Comparison of ENCODE assay signal across 8 cellular contexts in the genomic region with DNA sequence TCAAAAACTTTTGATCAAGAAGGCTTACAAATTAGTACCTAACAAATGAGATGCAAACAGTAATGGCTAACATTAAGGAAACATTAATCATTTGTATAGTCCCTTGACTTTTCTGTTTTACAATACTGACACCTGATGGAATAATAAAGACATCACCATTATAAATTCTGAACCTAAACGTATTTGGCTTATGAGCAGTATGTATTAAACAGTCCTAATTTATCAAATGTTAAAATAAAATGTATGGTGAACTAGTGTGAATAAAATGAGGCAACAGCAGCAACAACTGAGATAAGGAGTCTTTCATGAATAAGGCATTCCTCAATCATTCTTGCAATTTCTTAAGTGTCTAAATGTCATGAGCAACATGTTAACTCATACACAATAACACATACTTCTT. TPM values are rescaled to one million over a fixed set of nuclear protein-coding genes. Genes with fewer than 3 reads are reported as not detected.
DNase-seq lines count a peak whose midpoint lies in the region; ATAC-seq and TF ChIP-seq lines count a peak whose summit lies in the region.

No MANE protein-coding gene starts in this region.

- in situ Hi-C loops in transverse colon (cut with MboI; ENCODE audit: low pct_ligation_motif_present in 1 of 4, low pct_unique_long_range_greater_than_20kb in 1 of 4, low sequenced_read_pairs in 3 of 4) = loop anchor here in 2 of 4 donors (25.0 kb wide), 1 partner anchor 701 kb away; no protein-coding TSS in a partner anchor

- WGBS in transverse colon (ENCODE audit: low coverage in 1 of 2), 2 donors = 17 to 22% methylated on average over 1 of the region's 1 CpG

- POLR2A ChIA-PET in CD8-positive, alpha-beta T cell (lab: Charles Lee) = no interaction called here

- peaks cover 23% of the 10 kb centered on the region for H3K4me1 Mint-ChIP-seq in CD8-positive, alpha-beta T cell (ENCODE audit: low read depth)
- H3K4me1 Mint-ChIP-seq in endothelial cell (ENCODE audit: unreplicated experiment) = peaks cover 14% of the 10 kb centered on the region

- TF ChIP-seq CTCF in CD8-positive, alpha-beta T cell (IDR thresholded peaks at IDR 0.05) = no peak
- TF ChIP-seq CTCF in omental fat pad (IDR thresholded peaks at IDR 0.05) (no peak), endothelial cell (IDR thresholded peaks at IDR 0.05; ENCODE audit: unreplicated experiment) (no peak), transverse colon (IDR thresholded peaks at IDR 0.05) (peak in 2 of 5 experiments; percentile 7 to 18)

- peaks cover 18% of the 10 kb centered on the region for H3K4me1 ChIP-seq in CD8-positive, alpha-beta T cell (ENCODE audit: insufficient read depth, low read length)
- H3K4me1 ChIP-seq in endocrine pancreas (ENCODE audit: control insufficient read depth, insufficient read depth, low read length) = peaks cover 43% of the 10 kb centered on the region
- H3K4me1 ChIP-seq in transverse colon = peaks cover 18 to 52% (median 31%) of the 10 kb centered on the region in 4 donors

- no peaks in the 10 kb centered on the region for H3K27me3 Mint-ChIP-seq in CD8-positive, alpha-beta T cell (ENCODE audit: low read depth)
- no peaks in the 10 kb centered on the region for H3K27me3 Mint-ChIP-seq in endothelial cell (ENCODE audit: unreplicated experiment)

- no peak overlapping the region for H3K4me3 ChIP-seq in CD8-positive, alpha-beta T cell (ENCODE audit: low read depth, low read length)
- peak overlapping the region; percentile 89 for H3K4me3 ChIP-seq in endocrine pancreas (ENCODE audit: control insufficient read depth, insufficient read depth, low read length)
- peak overlapping the region in 1 of 4 donors; percentile 17 for H3K4me3 ChIP-seq in transverse colon

- no peaks in the 10 kb centered on the region for H3K9me3 Mint-ChIP-seq in CD8-positive, alpha-beta T cell
- H3K9me3 Mint-ChIP-seq in endothelial cell (ENCODE audit: unreplicated experiment) = no peaks in the 10 kb centered on the region

- TF ChIP-seq POLR2A in transverse colon (IDR thresholded peaks at IDR 0.05) = no peak

- no peak overlapping the region for H3K4me3 Mint-ChIP-seq in CD8-positive, alpha-beta T cell
- H3K4me3 Mint-ChIP-seq in endothelial cell (ENCODE audit: unreplicated experiment) = no peak overlapping the region

- no peak for TF ChIP-seq EP300 in transverse colon (IDR thresholded peaks at IDR 0.05; ENCODE audit: low read depth)

- no peaks in the 10 kb centered on the region for H3K9me3 ChIP-seq in CD8-positive, alpha-beta T cell (ENCODE audit: low read length)
- H3K9me3 ChIP-seq in endocrine pancreas (ENCODE audit: control insufficient read depth, low read length) (no peaks in the 10 kb centered on the region), transverse colon (no peaks in the 10 kb centered on the region)

- intact Hi-C loops in CD8-positive, alpha-beta T cell (cut with DNase I, micrococcal nuclease) = no loop called here
- intact Hi-C loops in transverse colon (cut with DNase I; ENCODE audit: low total_unique reads) = no loop called here

- DNase-seq in CD8-positive, alpha-beta T cell = no peak
- peak; percentile 20 for DNase-seq in NCI-H526 treated with DMSO at 0.1 percent for 48 hours (lab: John Stamatoyannopoulos, UW)
- no peak for DNase-seq in omental fat pad (ENCODE audit: low spot score)
- no peak for DNase-seq in GDM1 (lab: John Stamatoyannopoulos, UW)
- DNase-seq in endothelial cell (ENCODE audit: low spot score) = no peak
- DNase-seq in transverse colon = no peak

- H3K36me3 Mint-ChIP-seq in CD8-positive, alpha-beta T cell = peaks cover 48% of the 10 kb centered on the region
- H3K36me3 Mint-ChIP-seq in endothelial cell (ENCODE audit: low read depth, unreplicated experiment) = peaks cover 10% of the 10 kb centered on the region

- no peaks in the 10 kb centered on the region for H3K27me3 ChIP-seq in CD8-positive, alpha-beta T cell (ENCODE audit: insufficient read depth, low read length)
- H3K27me3 ChIP-seq in endocrine pancreas (ENCODE audit: control insufficient read depth, insufficient read depth, low read length) = no peaks in the 10 kb centered on the region
- no peaks in the 10 kb centered on the region for H3K27me3 ChIP-seq in transverse colon

- peaks cover 15% of the 10 kb centered on the region for H3K36me3 ChIP-seq in CD8-positive, alpha-beta T cell (ENCODE audit: insufficient read depth, low read length)
- H3K36me3 ChIP-seq in endocrine pancreas (ENCODE audit: control insufficient read depth, insufficient read depth, low read length) = peaks cover 3% of the 10 kb centered on the region
- H3K36me3 ChIP-seq in transverse colon = peaks cover 0 to 26% (median 10%) of the 10 kb centered on the region in 4 donors

- H3K27ac Mint-ChIP-seq in CD8-positive, alpha-beta T cell = peak overlapping the region; percentile 12
- no peak overlapping the region for H3K27ac Mint-ChIP-seq in endothelial cell (ENCODE audit: unreplicated experiment)

- H3K9ac ChIP-seq in endocrine pancreas (ENCODE audit: control insufficient read depth, insufficient read depth, low read length) = no peak overlapping the region

- CTCF ChIA-PET in CD8-positive, alpha-beta T cell (lab: Charles Lee) = no interaction called here

- no peak overlapping the region for H3K27ac ChIP-seq in CD8-positive, alpha-beta T cell (ENCODE audit: low read depth, low read length)
- H3K27ac ChIP-seq in transverse colon = peak overlapping the region in 2 of 4 donors; percentile 20 to 26

- no peak for ATAC-seq in CD8-positive, alpha-beta T cell
- peak; percentile 24 for ATAC-seq in omental fat pad (ENCODE audit: low FRiP score)
- no peak for ATAC-seq in HG02885 (IDR thresholded peaks at IDR 0.05; ENCODE audit: poor library complexity, unreplicated experiment)

RNA-seq across cellular contexts. Expression of a gene that starts 6.0 kb away (rescaled TPM):
- 10 to 100 TPM; 27.7 to 28.3 TPM for total RNA-seq in CD8-positive, alpha-beta T cell
- total RNA-seq in omental fat pad = 100 to 1,000 TPM in 1 of 4 donors, 10 to 100 TPM in 3; 38.2 to 108 (median 43.7) TPM
- total RNA-seq in endothelial cell (ENCODE audit: unreplicated experiment) = 36.7 TPM
- total RNA-seq in transverse colon = 10 to 100 TPM in 3 of 4 donors, 1 to 10 TPM in 1; 8.6 to 35.6 (median 13.9) TPM
